ENCODE assay signal across 8 cellular contexts in genomic region chr19:45716314-45717130, GRCh38. TPM values are rescaled to one million over a fixed set of nuclear protein-coding genes. Genes with fewer than 3 reads are reported as not detected.
DNase-seq lines count a peak whose midpoint lies in the region; ATAC-seq, FAIRE-seq and TF ChIP-seq lines count a peak whose summit lies in the region.

No MANE protein-coding gene starts in this region.

- peaks cover 16% of the 10 kb centered on the region for H3K36me3 ChIP-seq in bronchial epithelial cell (ENCODE audit: control insufficient read depth, insufficient read depth, low read length)

- H3K27ac ChIP-seq in RWPE1 (peak overlapping the region; percentile 92), layer of hippocampus (ENCODE audit: low read depth, low read length) (peak overlapping the region; percentile 92)

- H3K27me3 ChIP-seq in bronchial epithelial cell (ENCODE audit: control insufficient read depth, insufficient read depth, low read length) (no peaks in the 10 kb centered on the region), layer of hippocampus (ENCODE audit: control insufficient read depth, insufficient read depth, low read length) (no peaks in the 10 kb centered on the region)

- CTCF ChIA-PET in RWPE1 (lab: Yijun Ruan, JAX) = interaction anchor here (0.6 to 1.9 kb wide), 7 partner anchors 23 to 847 kb away, joined by 3 to 9 read pairs (median 4); partner anchors contain the start of genes IRF2BP1 and QPCTL

- no peaks in the 10 kb centered on the region for H3K9me3 Mint-ChIP-seq in stimulated activated naive CD8-positive, alpha-beta T cell treated with anti-CD3 and anti-CD28 coated beads, Interleukin-15, Interleukin-2, amounts not matched to agents 100 ng/mL and 50 ng/mL, for 24 hours

- peaks cover 37% of the 10 kb centered on the region for H3K4me1 Mint-ChIP-seq in stimulated activated naive CD8-positive, alpha-beta T cell treated with anti-CD3 and anti-CD28 coated beads, Interleukin-15, Interleukin-2, amounts not matched to agents 100 ng/mL and 50 ng/mL, for 24 hours (ENCODE audit: low read depth)

- no peaks in the 10 kb centered on the region for H3K27me3 Mint-ChIP-seq in stimulated activated naive CD8-positive, alpha-beta T cell treated with anti-CD3 and anti-CD28 coated beads, Interleukin-15, Interleukin-2, amounts not matched to agents 100 ng/mL and 50 ng/mL, for 24 hours

- H3K27ac Mint-ChIP-seq in stimulated activated naive CD8-positive, alpha-beta T cell treated with anti-CD3 and anti-CD28 coated beads, Interleukin-15, Interleukin-2, amounts not matched to agents 100 ng/mL and 50 ng/mL, for 24 hours = peak overlapping the region; percentile 98

- DNase-seq in NCI-H510A treated with DMSO at 0.1 percent for 48 hours (lab: John Stamatoyannopoulos, UW) (peak; percentile 51), NCI-H510A (lab: John Stamatoyannopoulos, UW) (no peak), RWPE1 (ENCODE audit: low spot score) (peak; percentile 69), bronchial epithelial cell (ENCODE audit: low read depth) (peak; percentile 52), H54 (ENCODE audit: insufficient read length, low spot score) (no peak)

- peaks cover 33% of the 10 kb centered on the region for H3K36me3 Mint-ChIP-seq in stimulated activated naive CD8-positive, alpha-beta T cell treated with anti-CD3 and anti-CD28 coated beads, Interleukin-15, Interleukin-2, amounts not matched to agents 100 ng/mL and 50 ng/mL, for 24 hours (ENCODE audit: low read depth)

- TF ChIP-seq CTCF in RWPE1 (conservative IDR thresholded peaks at IDR 0.05; ENCODE audit: low read depth) (no peak), bronchial epithelial cell (IDR thresholded peaks at IDR 0.05; ENCODE audit: insufficient read depth, low read length, severe bottlenecking) (no peak)

- H3K4me3 ChIP-seq in bronchial epithelial cell (ENCODE audit: low read depth, low read length) = peak overlapping the region; percentile 48

- POLR2A ChIA-PET in RWPE1 (lab: Yijun Ruan, JAX; ENCODE audit: low non-redundant PET) = interaction anchor here (0.6 to 1.5 kb wide), 3 partner anchors 24 to 51 kb away, joined by 3 to 11 read pairs (median 3); partner anchors contain the start of gene QPCTL

- ATAC-seq in HG03159 (IDR thresholded peaks at IDR 0.05; ENCODE audit: unreplicated experiment) = no peak

- peak overlapping the region; percentile 90 for H3K4me3 Mint-ChIP-seq in stimulated activated naive CD8-positive, alpha-beta T cell treated with anti-CD3 and anti-CD28 coated beads, Interleukin-15, Interleukin-2, amounts not matched to agents 100 ng/mL and 50 ng/mL, for 24 hours

- FAIRE-seq in bronchial epithelial cell (lab: Jason Lieb, UNC) (no peak), H54 (lab: Jason Lieb, UNC) (no peak)

- TF ChIP-seq POLR2A in H54 (IDR thresholded peaks at IDR 0.05; ENCODE audit: low read depth, low read length) = no peak

RNA-seq across cellular contexts. Expression of gene FBXO46, which starts 14.2 kb away (rescaled TPM):
- total RNA-seq in bronchial epithelial cell = 2.4 and 5.5 TPM in 2 replicates

RNA-seq across cellular contexts. Expression of gene MEIOSIN, which starts 16.7 kb away (rescaled TPM):
- total RNA-seq in bronchial epithelial cell = not detected in 2 replicates

RNA-seq across cellular contexts. Expression of gene QPCTL, which starts 24.1 kb away (rescaled TPM):
- 7.7 and 11.6 TPM in 2 replicates for total RNA-seq in bronchial epithelial cell

RNA-seq across cellular contexts. Expression of gene SNRPD2, which starts 24.8 kb away (rescaled TPM):
- 429 and 572 TPM in 2 replicates for total RNA-seq in bronchial epithelial cell

RNA-seq across cellular contexts. Expression of gene GIPR, which starts 48.5 kb away (rescaled TPM):
- 0.38 and 0.53 TPM in 2 replicates for total RNA-seq in bronchial epithelial cell

Comparison
In these comparisons a context has a peak if more than half of its experiments do, and no peak if none do; other contexts are left out.
1. DNase-seq: peak in NCI-H510A treated with DMSO at 0.1 percent for 48 hours (single experiment), RWPE1 (single experiment) and bronchial epithelial cell (single experiment); none in NCI-H510A (single experiment) and H54 (single experiment).